In genomic region chr4:70687347-70687746, GRCh38 we compare ENCODE assay signal across 8 cellular contexts. TPM values are rescaled to one million over a fixed set of nuclear protein-coding genes. Genes with fewer than 3 reads are reported as not detected.
A peak's percentile ranks its signal among the peaks of the same experiment; 100 is the strongest.
DNase-seq lines count a peak whose midpoint lies in the region; ATAC-seq, FAIRE-seq and TF ChIP-seq lines count a peak whose summit lies in the region.
"Not testable (repeated sequence)": the region's sequence is repeated elsewhere in the genome, so short reads cannot be mapped to it uniquely, and the experiment has no call there.

No MANE protein-coding gene starts in this region.

- H4K91ac ChIP-seq in neuronal stem cell (ENCODE audit: low read depth, low read length, poor library complexity), result not testable (repeated sequence)

- not testable (repeated sequence) for H3K14ac ChIP-seq in neuronal stem cell (ENCODE audit: low read length)

- peak overlapping the region; percentile 99 for H3K4me3 Mint-ChIP-seq in T-helper 17 cell
- peak overlapping the region; percentile 100 for H3K4me3 Mint-ChIP-seq in activated naive CD8-positive, alpha-beta T cell treated with anti-CD3 and anti-CD28 coated beads, Interleukin-2, amount 50 U/mL, for 24 hours
- H3K4me3 Mint-ChIP-seq in stimulated activated naive CD8-positive, alpha-beta T cell treated with anti-CD3 and anti-CD28 coated beads, Interleukin-15, amount 100 ng/mL, for 72 hours, result peak overlapping the region; percentile 98 to 99

- not testable (repeated sequence) for H2AK5ac ChIP-seq in neuronal stem cell (ENCODE audit: low read depth, low read length)

- not testable (repeated sequence) for H3K4ac ChIP-seq in neuronal stem cell (ENCODE audit: low read length)

- peak overlapping the region; percentile 95 for H2AFZ ChIP-seq in endothelial cell of umbilical vein (ENCODE audit: low read depth, low read length)
- H2AFZ ChIP-seq in neuronal stem cell (ENCODE audit: low read length), result peak overlapping the region; percentile 94

- not testable (repeated sequence) for H3K36me3 Mint-ChIP-seq in T-helper 17 cell (ENCODE audit: low read depth)
- H3K36me3 Mint-ChIP-seq in activated naive CD8-positive, alpha-beta T cell treated with anti-CD3 and anti-CD28 coated beads, Interleukin-2, amount 50 U/mL, for 24 hours (ENCODE audit: low read depth), result peaks cover 34% of the 10 kb centered on the region

- H3K9ac ChIP-seq in BLaER1 (peak overlapping the region; percentile 92), HUES48 (ENCODE audit: low read depth, low read length) (peak overlapping the region; percentile 83), endothelial cell of umbilical vein (replicated peaks; ENCODE audit: extremely low read depth, insufficient read depth, low read length) (peak overlapping the region; percentile 82), kidney (ENCODE audit: low read length in 2 of 2) (peak overlapping the region; percentile 75 to 96)
- not testable (repeated sequence) for H3K9ac ChIP-seq in neuronal stem cell (ENCODE audit: low read depth, low read length, poor library complexity)

- H3K36me3 ChIP-seq in BLaER1 (peaks cover 11% of the 10 kb centered on the region; the same call in 1 of the 2 replicates), HUES48 (ENCODE audit: control insufficient read depth, insufficient read depth, low read length) (peaks cover 13% of the 10 kb centered on the region), neuronal stem cell (replicated peaks in 1 of 2; ENCODE audit: control insufficient read depth in 2 of 2, insufficient read depth in 2 of 2, low read length in 2 of 2) (peaks cover 4 to 30% of the 10 kb centered on the region in 2 donors)
- H3K36me3 ChIP-seq in endothelial cell of umbilical vein (ENCODE audit: control insufficient read depth in 2 of 2, extremely low read depth in 1 of 2, insufficient read depth in 2 of 2, low read length in 2 of 2); kidney (ENCODE audit: control insufficient read depth in 1 of 2, insufficient read depth in 2 of 2, low read length in 2 of 2): not testable (repeated sequence)

- H3K9me3 Mint-ChIP-seq in activated naive CD8-positive, alpha-beta T cell treated with anti-CD3 and anti-CD28 coated beads, Interleukin-2, amount 50 U/mL, for 24 hours; stimulated activated naive CD8-positive, alpha-beta T cell treated with anti-CD3 and anti-CD28 coated beads, Interleukin-15, amount 100 ng/mL, for 72 hours: not testable (repeated sequence)

- H3K27me3 ChIP-seq in BLaER1; HUES48 (ENCODE audit: control insufficient read depth, insufficient read depth, low read length); endothelial cell of umbilical vein (ENCODE audit: control insufficient read depth in 2 of 2, insufficient read depth in 2 of 2, low read length in 2 of 2); neuronal stem cell (ENCODE audit: control insufficient read depth in 3 of 3, insufficient read depth in 3 of 3, low read depth in 1 of 3, low read length in 3 of 3): not testable (repeated sequence)

- H3K27ac ChIP-seq in BLaER1 (peak overlapping the region; percentile 94), HUES48 (ENCODE audit: low read depth, low read length) (peak overlapping the region; percentile 96), endothelial cell of umbilical vein (ENCODE audit: insufficient read depth, low read depth, low read length) (peak overlapping the region; percentile 36), kidney (ENCODE audit: low read depth in 2 of 2, low read length in 2 of 2) (peak overlapping the region; percentile 91), neuronal stem cell (replicated peaks; ENCODE audit: low read length) (peak overlapping the region; percentile 86)

- not testable (repeated sequence) for H2BK5ac ChIP-seq in neuronal stem cell (ENCODE audit: low read length)

- intact Hi-C loops in endothelial cell of umbilical vein (cut with micrococcal nuclease); kidney (cut with DNase I): not testable (repeated sequence)

- not testable (repeated sequence) for H3K27me3 Mint-ChIP-seq in T-helper 17 cell; activated naive CD8-positive, alpha-beta T cell treated with anti-CD3 and anti-CD28 coated beads, Interleukin-2, amount 50 U/mL, for 24 hours; stimulated activated naive CD8-positive, alpha-beta T cell treated with anti-CD3 and anti-CD28 coated beads, Interleukin-15, amount 100 ng/mL, for 72 hours

- DNase-seq in T-helper 17 cell; endothelial cell of umbilical vein (ENCODE audit: low read depth, low spot score); kidney; neuronal stem cell (ENCODE audit: low spot score): not testable (repeated sequence)
- peak; percentile 34 for DNase-seq in activated naive CD8-positive, alpha-beta T cell treated with anti-CD3 and anti-CD28 coated beads, Interleukin-2, amount 50 U/mL, for 24 hours
- DNase-seq in stimulated activated naive CD8-positive, alpha-beta T cell treated with anti-CD3 and anti-CD28 coated beads, Interleukin-15, amount 100 ng/mL, for 72 hours, result peak in 1 of 2 donors; percentile 43

- H2BK15ac ChIP-seq in neuronal stem cell (ENCODE audit: low read length), result not testable (repeated sequence)

- not testable (repeated sequence) for H3K9me1 ChIP-seq in endothelial cell of umbilical vein (replicated peaks; ENCODE audit: control insufficient read depth, extremely low read depth, insufficient read depth, low read length)

- H3K18ac ChIP-seq in neuronal stem cell (ENCODE audit: low read length), result not testable (repeated sequence)

- H3K9me3 ChIP-seq in BLaER1; HUES48 (ENCODE audit: control insufficient read depth, insufficient read depth, low read length); T-helper 17 cell (ENCODE audit: control insufficient read depth, low read length, poor library complexity, severe bottlenecking); endothelial cell of umbilical vein (replicated peaks; ENCODE audit: control insufficient read depth, insufficient read depth, low read length); kidney (ENCODE audit: control insufficient read depth in 1 of 2, low read length in 2 of 2); neuronal stem cell (replicated peaks in 1 of 2; ENCODE audit: control insufficient read depth in 2 of 2, insufficient read depth in 1 of 2, low read depth in 1 of 2, low read length in 2 of 2): not testable (repeated sequence)

- H3K27ac Mint-ChIP-seq in T-helper 17 cell, result peak overlapping the region; percentile 99
- H3K27ac Mint-ChIP-seq in activated naive CD8-positive, alpha-beta T cell treated with anti-CD3 and anti-CD28 coated beads, Interleukin-2, amount 50 U/mL, for 24 hours, result peak overlapping the region; percentile 99
- peak overlapping the region; percentile 99 to 100 for H3K27ac Mint-ChIP-seq in stimulated activated naive CD8-positive, alpha-beta T cell treated with anti-CD3 and anti-CD28 coated beads, Interleukin-15, amount 100 ng/mL, for 72 hours

- no CpG with 5 or more reads among the region's 13 CpGs for WGBS in neuronal stem cell (ENCODE audit: extremely low coverage in 2 of 2, insufficient read length in 2 of 2, insufficient replicate concordance in 1 of 2), 2 donors

- H3K4me2 ChIP-seq in BLaER1 (peak overlapping the region; percentile 84), endothelial cell of umbilical vein (ENCODE audit: insufficient read depth, low read length) (peak overlapping the region; percentile 93), neuronal stem cell (ENCODE audit: insufficient read depth, low read length, poor library complexity, severe bottlenecking) (peak overlapping the region; percentile 71)

- H3K4me1 ChIP-seq in BLaER1 (peaks cover 44% of the 10 kb centered on the region), endothelial cell of umbilical vein (ENCODE audit: control insufficient read depth, extremely low read depth, insufficient read depth, low read length) (peaks cover 22% of the 10 kb centered on the region), kidney (ENCODE audit: control insufficient read depth in 1 of 2, insufficient read depth in 1 of 2, low read depth in 1 of 2, low read length in 2 of 2) (peaks cover 13 to 16% of the 10 kb centered on the region in 2 donors), neuronal stem cell (ENCODE audit: control insufficient read depth in 2 of 2, insufficient read depth in 1 of 2, low read depth in 1 of 2, low read length in 2 of 2) (peaks cover 3 to 12% of the 10 kb centered on the region in 2 donors)
- not testable (repeated sequence) for H3K4me1 ChIP-seq in HUES48 (ENCODE audit: control insufficient read depth, insufficient read depth, low read length)

- peak overlapping the region; percentile 85 for H3K4me3 ChIP-seq in BLaER1
- H3K4me3 ChIP-seq in HUES48 (ENCODE audit: low read depth, low read length), result peak overlapping the region; percentile 94
- peak overlapping the region; percentile 34 to 72 (median 62) for H3K4me3 ChIP-seq in endothelial cell of umbilical vein (replicated peaks in 1 of 3; ENCODE audit: insufficient read depth in 1 of 3, low read depth in 1 of 3, low read length in 3 of 3)
- peak overlapping the region; percentile 92 to 98 for H3K4me3 ChIP-seq in kidney (ENCODE audit: low read length in 2 of 2)
- peak overlapping the region; percentile 89 to 97 for H3K4me3 ChIP-seq in neuronal stem cell (ENCODE audit: low read length in 2 of 2)

- not testable (repeated sequence) for FAIRE-seq in endothelial cell of umbilical vein (lab: Jason Lieb, UNC); kidney (lab: Jason Lieb, UNC)

- not testable (repeated sequence) for ATAC-seq in T-helper 17 cell; activated naive CD8-positive, alpha-beta T cell treated with anti-CD3 and anti-CD28 coated beads, Interleukin-2, amount 50 U/mL, for 24 hours
- peak; percentile 12 for ATAC-seq in stimulated activated naive CD8-positive, alpha-beta T cell treated with anti-CD3 and anti-CD28 coated beads, Interleukin-15, amount 100 ng/mL, for 72 hours

- H4K8ac ChIP-seq in neuronal stem cell (ENCODE audit: low read depth, low read length), result not testable (repeated sequence)

- not testable (repeated sequence) for TF ChIP-seq CTCF in endothelial cell of umbilical vein (IDR thresholded peaks at IDR 0.05; ENCODE audit: extremely low read depth in 1 of 2, insufficient read depth in 1 of 2, low read depth in 1 of 2, low read length in 2 of 2); kidney (IDR thresholded peaks at IDR 0.05; ENCODE audit: borderline replicate concordance, extremely low read depth, insufficient read depth)

- H3K79me1 ChIP-seq in neuronal stem cell (ENCODE audit: low read depth, low read length), result not testable (repeated sequence)

- BruUV-seq in endothelial cell of umbilical vein (replicated peaks; lab: Mats Ljungman, UMichigan), result not testable (repeated sequence)

- H2BK12ac ChIP-seq in neuronal stem cell (ENCODE audit: low read length), result not testable (repeated sequence)

- H3K79me2 ChIP-seq in endothelial cell of umbilical vein (ENCODE audit: control insufficient read depth, insufficient read depth, low read length), result peaks cover 31% of the 10 kb centered on the region

- not testable (repeated sequence) for TF ChIP-seq POLR2A in endothelial cell of umbilical vein (IDR thresholded peaks at IDR 0.05; ENCODE audit: low read depth, low read length)

- POLR2A ChIA-PET in endothelial cell of umbilical vein (lab: Charles Lee), result not testable (repeated sequence)

- not testable (repeated sequence) for H2BK120ac ChIP-seq in neuronal stem cell (ENCODE audit: low read depth, low read length)

- peaks cover 37% of the 10 kb centered on the region for H4K20me1 ChIP-seq in BLaER1
- H4K20me1 ChIP-seq in endothelial cell of umbilical vein (replicated peaks; ENCODE audit: control insufficient read depth, extremely low read depth, insufficient read depth, low read length), result not testable (repeated sequence)

- CTCF ChIA-PET in endothelial cell of umbilical vein (lab: Charles Lee), result interaction anchor here (0.7 to 1.0 kb wide), 5 partner anchors 11 to 31 kb away, joined by 3 to 4 read pairs (median 3); no protein-coding TSS in a partner anchor

- dilution Hi-C loops in endothelial cell of umbilical vein (cut with MboI; ENCODE audit: extremely low pct_ligation_motif_present, low sequenced_read_pairs), result not testable (repeated sequence)

- peaks cover 31% of the 10 kb centered on the region for H3K4me1 Mint-ChIP-seq in T-helper 17 cell
- H3K4me1 Mint-ChIP-seq in activated naive CD8-positive, alpha-beta T cell treated with anti-CD3 and anti-CD28 coated beads, Interleukin-2, amount 50 U/mL, for 24 hours, result peaks cover 42% of the 10 kb centered on the region
- H3K4me1 Mint-ChIP-seq in stimulated activated naive CD8-positive, alpha-beta T cell treated with anti-CD3 and anti-CD28 coated beads, Interleukin-15, amount 100 ng/mL, for 72 hours, result peaks cover 41% of the 10 kb centered on the region

- not testable (repeated sequence) for H3K23ac ChIP-seq in neuronal stem cell (ENCODE audit: low read depth, low read length, poor library complexity)

RNA-seq across cellular contexts. Expression of gene UTP3, which starts 1.0 kb away (rescaled TPM):
- 10 to 100 TPM; 16.8 to 18.1 TPM for total RNA-seq in T-helper 17 cell
- total RNA-seq in endothelial cell of umbilical vein, result 32.8 and 34.7 TPM in 2 replicates
- polyA plus RNA-seq in endothelial cell of umbilical vein, result 6.2 and 8.7 TPM in 2 replicates
- 20.2 and 21.0 TPM in 2 replicates for polyA plus RNA-seq in endothelial cell of umbilical vein (2011; cell fraction: cytosol; rRNA removed)
- 9.2 and 12.2 TPM in 2 replicates for polyA plus RNA-seq in endothelial cell of umbilical vein (2011; cell fraction: nucleus; rRNA removed)
- polyA plus RNA-seq in endothelial cell of umbilical vein (2012), result 26.3 and 38.0 TPM in 2 replicates
- 6.0 and 7.3 TPM in 2 replicates for polyA minus RNA-seq in endothelial cell of umbilical vein
- 3.7 TPM for polyA minus RNA-seq in endothelial cell of umbilical vein (2011; cell fraction: cytosol; rRNA and poly(A)+ RNA removed)
- polyA minus RNA-seq in endothelial cell of umbilical vein (2011; cell fraction: nucleus; rRNA and poly(A)+ RNA removed), result 4.6 and 4.8 TPM in 2 replicates
- 28.6 TPM for total RNA-seq in kidney
- 25.8 TPM for polyA plus RNA-seq in kidney (ENCODE audit: insufficient read depth, low read depth, low replicate concordance)
- 29.3 TPM for polyA plus RNA-seq in neuronal stem cell (2013, experiment 1 of 2)
- 29.9 TPM for polyA plus RNA-seq in neuronal stem cell (2013, experiment 2 of 2)

RNA-seq across cellular contexts. Expression of gene JCHAIN, which starts 21.0 kb away (rescaled TPM):
- total RNA-seq in T-helper 17 cell (1 to 10 TPM in 1 of 2 donors, not detected in 1; 2.8 TPM), endothelial cell of umbilical vein (not detected in 2 replicates), kidney (355 TPM)
- polyA plus RNA-seq in endothelial cell of umbilical vein (not detected in 2 replicates), kidney (ENCODE audit: insufficient read depth, low read depth, low replicate concordance) (5.1 TPM)
- polyA plus RNA-seq in endothelial cell of umbilical vein (2011; cell fraction: cytosol; rRNA removed), result not detected in 2 replicates
- not detected in 2 replicates for polyA plus RNA-seq in endothelial cell of umbilical vein (2011; cell fraction: nucleus; rRNA removed)
- polyA plus RNA-seq in endothelial cell of umbilical vein (2012), result not detected in 2 replicates
- polyA minus RNA-seq in endothelial cell of umbilical vein, result not detected in 2 replicates
- polyA minus RNA-seq in endothelial cell of umbilical vein (2011; cell fraction: cytosol; rRNA and poly(A)+ RNA removed), result not detected
- not detected in 2 replicates for polyA minus RNA-seq in endothelial cell of umbilical vein (2011; cell fraction: nucleus; rRNA and poly(A)+ RNA removed)
- polyA plus RNA-seq in neuronal stem cell (2013, experiment 1 of 2), result 0.03 TPM
- polyA plus RNA-seq in neuronal stem cell (2013, experiment 2 of 2), result not detected

RNA-seq across cellular contexts. Expression of gene RUFY3, which starts 34.4 kb away (rescaled TPM):
- total RNA-seq in T-helper 17 cell, result 10 to 100 TPM; 32.8 to 33.0 TPM
- 42.4 and 52.8 TPM in 2 replicates for total RNA-seq in endothelial cell of umbilical vein
- 8.5 and 10.0 TPM in 2 replicates for polyA plus RNA-seq in endothelial cell of umbilical vein
- polyA plus RNA-seq in endothelial cell of umbilical vein (2011; cell fraction: cytosol; rRNA removed), result 9.2 and 9.3 TPM in 2 replicates
- polyA plus RNA-seq in endothelial cell of umbilical vein (2011; cell fraction: nucleus; rRNA removed), result 70.9 and 78.9 TPM in 2 replicates
- 17.6 and 20.0 TPM in 2 replicates for polyA plus RNA-seq in endothelial cell of umbilical vein (2012)
- 20.2 and 25.3 TPM in 2 replicates for polyA minus RNA-seq in endothelial cell of umbilical vein
- 4.5 TPM for polyA minus RNA-seq in endothelial cell of umbilical vein (2011; cell fraction: cytosol; rRNA and poly(A)+ RNA removed)
- 54.9 and 71.0 TPM in 2 replicates for polyA minus RNA-seq in endothelial cell of umbilical vein (2011; cell fraction: nucleus; rRNA and poly(A)+ RNA removed)
- total RNA-seq in kidney, result 72.5 TPM
- 40.6 TPM for polyA plus RNA-seq in kidney (ENCODE audit: insufficient read depth, low read depth, low replicate concordance)
- polyA plus RNA-seq in neuronal stem cell (2013, experiment 1 of 2), result 42.1 TPM
- 41.9 TPM for polyA plus RNA-seq in neuronal stem cell (2013, experiment 2 of 2)

RNA-seq across cellular contexts. Expression of gene ENAM, which starts 58.8 kb away (rescaled TPM):
- total RNA-seq in T-helper 17 cell (not detected), endothelial cell of umbilical vein (0.05 TPM in 1 of 2 replicates, not detected in the other), kidney (6.7 TPM)
- polyA plus RNA-seq in endothelial cell of umbilical vein (0.05 and 0.07 TPM in 2 replicates), kidney (ENCODE audit: insufficient read depth, low read depth, low replicate concordance) (3.9 TPM)
- polyA plus RNA-seq in endothelial cell of umbilical vein (2011; cell fraction: cytosol; rRNA removed), result 0.05 and 0.10 TPM in 2 replicates
- 0.03 and 0.13 TPM in 2 replicates for polyA plus RNA-seq in endothelial cell of umbilical vein (2011; cell fraction: nucleus; rRNA removed)
- 0.03 and 0.10 TPM in 2 replicates for polyA plus RNA-seq in endothelial cell of umbilical vein (2012)
- 0.08 and 0.49 TPM in 2 replicates for polyA minus RNA-seq in endothelial cell of umbilical vein
- polyA minus RNA-seq in endothelial cell of umbilical vein (2011; cell fraction: cytosol; rRNA and poly(A)+ RNA removed), result not detected
- polyA minus RNA-seq in endothelial cell of umbilical vein (2011; cell fraction: nucleus; rRNA and poly(A)+ RNA removed), result 0.29 TPM in 2 replicates
- polyA plus RNA-seq in neuronal stem cell (2013, experiment 1 of 2), result not detected
- polyA plus RNA-seq in neuronal stem cell (2013, experiment 2 of 2), result not detected

Comparison
In these comparisons a context has a peak if more than half of its experiments do, and no peak if none do; other contexts are left out.
1. H3K27ac ChIP-seq: peak in every context shown above with its lines; median percentile 96 in HUES48; 94 in BLaER1; 91 in kidney; 86 in neuronal stem cell; 36 in endothelial cell of umbilical vein.
2. RNA of gene JCHAIN, which starts 21.0 kb away (total RNA-seq): 355 TPM in kidney (single experiment); 2.8 TPM in T-helper 17 cell and not detected in endothelial cell of umbilical vein; every median in the first group is over 10 times any median in the second.
3. Peak in every context shown above with its lines, with median percentiles within 50 percentile points of each other: H3K4me2 ChIP-seq, H3K4me3 ChIP-seq, H3K27ac Mint-ChIP-seq and H3K4me3 Mint-ChIP-seq.